ENCODE assay signal across 1 cellular context in the genomic region with DNA sequence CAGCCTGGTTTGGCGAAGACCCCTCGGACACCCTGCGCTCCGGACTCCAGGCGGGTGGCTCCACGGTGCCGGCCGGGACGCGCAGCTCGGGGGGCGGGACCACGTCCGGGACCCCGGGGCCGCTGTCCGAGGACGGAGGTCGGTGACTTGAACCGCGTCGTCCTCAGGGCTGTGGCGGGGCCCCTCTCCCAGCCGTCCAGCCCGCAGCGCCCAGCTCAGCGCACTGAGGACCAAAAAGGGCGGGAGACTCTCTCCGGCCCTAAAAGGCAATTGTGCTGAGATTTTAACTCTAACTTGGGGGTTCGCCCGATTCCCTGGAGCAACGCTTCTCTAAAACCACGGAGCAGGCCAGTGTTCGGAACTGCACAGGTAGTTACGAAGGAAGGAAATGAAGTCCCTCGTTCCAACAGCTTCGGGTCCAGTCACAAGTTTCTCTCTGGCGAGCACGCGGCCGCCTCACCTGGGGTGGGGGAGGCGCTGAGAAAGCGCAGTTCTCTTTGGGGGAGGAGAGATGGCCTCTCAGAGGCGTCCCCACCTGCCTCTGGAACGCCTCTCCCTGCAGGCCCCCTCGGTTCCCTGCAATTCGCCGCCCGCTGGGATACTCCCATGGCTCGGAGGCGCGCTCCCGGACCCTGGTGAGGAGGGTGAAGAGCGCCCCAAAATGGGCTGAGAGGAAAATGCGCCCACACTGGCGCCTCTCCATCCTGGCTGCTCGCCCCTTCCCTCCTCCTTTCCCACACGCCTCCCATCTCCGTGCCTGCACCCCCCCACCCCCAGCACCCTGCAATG.
TF ChIP-seq lines count a peak whose summit lies in the region.

No MANE protein-coding gene starts in this region.

TF ChIP-seq in GM23338, 12 proteins besides CTCF, POLR2A, EP300 and RAD21 (continued from another document):
- TF ChIP-seq, protein P1, sequence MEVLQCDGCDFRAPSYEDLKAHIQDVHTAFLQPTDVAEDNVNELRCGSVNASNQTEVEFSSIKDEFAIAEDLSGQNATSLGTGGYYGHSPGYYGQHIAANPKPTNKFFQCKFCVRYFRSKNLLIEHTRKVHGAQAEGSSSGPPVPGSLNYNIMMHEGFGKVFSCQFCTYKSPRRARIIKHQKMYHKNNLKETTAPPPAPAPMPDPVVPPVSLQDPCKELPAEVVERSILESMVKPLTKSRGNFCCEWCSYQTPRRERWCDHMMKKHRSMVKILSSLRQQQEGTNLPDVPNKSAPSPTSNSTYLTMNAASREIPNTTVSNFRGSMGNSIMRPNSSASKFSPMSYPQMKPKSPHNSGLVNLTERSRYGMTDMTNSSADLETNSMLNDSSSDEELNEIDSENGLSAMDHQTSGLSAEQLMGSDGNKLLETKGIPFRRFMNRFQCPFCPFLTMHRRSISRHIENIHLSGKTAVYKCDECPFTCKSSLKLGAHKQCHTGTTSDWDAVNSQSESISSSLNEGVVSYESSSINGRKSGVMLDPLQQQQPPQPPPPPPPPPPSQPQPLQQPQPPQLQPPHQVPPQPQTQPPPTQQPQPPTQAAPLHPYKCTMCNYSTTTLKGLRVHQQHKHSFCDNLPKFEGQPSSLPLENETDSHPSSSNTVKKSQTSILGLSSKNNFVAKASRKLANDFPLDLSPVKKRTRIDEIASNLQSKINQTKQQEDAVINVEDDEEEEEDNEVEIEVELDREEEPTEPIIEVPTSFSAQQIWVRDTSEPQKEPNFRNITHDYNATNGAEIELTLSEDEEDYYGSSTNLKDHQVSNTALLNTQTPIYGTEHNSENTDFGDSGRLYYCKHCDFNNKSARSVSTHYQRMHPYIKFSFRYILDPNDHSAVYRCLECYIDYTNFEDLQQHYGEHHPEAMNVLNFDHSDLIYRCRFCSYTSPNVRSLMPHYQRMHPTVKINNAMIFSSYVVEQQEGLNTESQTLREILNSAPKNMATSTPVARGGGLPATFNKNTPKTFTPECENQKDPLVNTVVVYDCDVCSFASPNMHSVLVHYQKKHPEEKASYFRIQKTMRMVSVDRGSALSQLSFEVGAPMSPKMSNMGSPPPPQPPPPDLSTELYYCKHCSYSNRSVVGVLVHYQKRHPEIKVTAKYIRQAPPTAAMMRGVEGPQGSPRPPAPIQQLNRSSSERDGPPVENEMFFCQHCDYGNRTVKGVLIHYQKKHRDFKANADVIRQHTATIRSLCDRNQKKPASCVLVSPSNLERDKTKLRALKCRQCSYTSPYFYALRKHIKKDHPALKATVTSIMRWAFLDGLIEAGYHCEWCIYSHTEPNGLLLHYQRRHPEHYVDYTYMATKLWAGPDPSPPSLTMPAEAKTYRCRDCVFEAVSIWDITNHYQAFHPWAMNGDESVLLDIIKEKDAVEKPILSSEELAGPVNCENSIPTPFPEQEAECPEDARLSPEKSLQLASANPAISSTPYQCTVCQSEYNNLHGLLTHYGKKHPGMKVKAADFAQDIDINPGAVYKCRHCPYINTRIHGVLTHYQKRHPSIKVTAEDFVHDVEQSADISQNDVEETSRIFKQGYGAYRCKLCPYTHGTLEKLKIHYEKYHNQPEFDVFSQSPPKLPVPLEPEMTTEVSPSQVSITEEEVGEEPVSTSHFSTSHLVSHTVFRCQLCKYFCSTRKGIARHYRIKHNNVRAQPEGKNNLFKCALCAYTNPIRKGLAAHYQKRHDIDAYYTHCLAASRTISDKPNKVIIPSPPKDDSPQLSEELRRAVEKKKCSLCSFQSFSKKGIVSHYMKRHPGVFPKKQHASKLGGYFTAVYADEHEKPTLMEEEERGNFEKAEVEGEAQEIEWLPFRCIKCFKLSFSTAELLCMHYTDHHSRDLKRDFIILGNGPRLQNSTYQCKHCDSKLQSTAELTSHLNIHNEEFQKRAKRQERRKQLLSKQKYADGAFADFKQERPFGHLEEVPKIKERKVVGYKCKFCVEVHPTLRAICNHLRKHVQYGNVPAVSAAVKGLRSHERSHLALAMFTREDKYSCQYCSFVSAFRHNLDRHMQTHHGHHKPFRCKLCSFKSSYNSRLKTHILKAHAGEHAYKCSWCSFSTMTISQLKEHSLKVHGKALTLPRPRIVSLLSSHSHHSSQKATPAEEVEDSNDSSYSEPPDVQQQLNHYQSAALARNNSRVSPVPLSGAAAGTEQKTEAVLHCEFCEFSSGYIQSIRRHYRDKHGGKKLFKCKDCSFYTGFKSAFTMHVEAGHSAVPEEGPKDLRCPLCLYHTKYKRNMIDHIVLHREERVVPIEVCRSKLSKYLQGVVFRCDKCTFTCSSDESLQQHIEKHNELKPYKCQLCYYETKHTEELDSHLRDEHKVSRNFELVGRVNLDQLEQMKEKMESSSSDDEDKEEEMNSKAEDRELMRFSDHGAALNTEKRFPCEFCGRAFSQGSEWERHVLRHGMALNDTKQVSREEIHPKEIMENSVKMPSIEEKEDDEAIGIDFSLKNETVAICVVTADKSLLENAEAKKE (CRISPR knock-in tag; IDR thresholded peaks at IDR 0.05), result no peak
- TF ChIP-seq EZH2 (IDR thresholded peaks at IDR 0.05; ENCODE audit: low read depth, unreplicated experiment) (peak; percentile 73), ZNF331 (CRISPR knock-in tag; IDR thresholded peaks at IDR 0.05; ENCODE audit: low read depth) (no peak), POLR2AphosphoS5 (IDR thresholded peaks at IDR 0.05; ENCODE audit: low read depth) (no peak)
TF ChIP-seq in GM23338: peak in this region for 1.
